ENCODE assay signal across 10 cellular contexts in genomic region chr19:5321851-5322681, GRCh38. TPM values are rescaled to one million over a fixed set of nuclear protein-coding genes. Genes with fewer than 3 reads are reported as not detected.
DNase-seq lines count a peak whose midpoint lies in the region; ATAC-seq and TF ChIP-seq lines count a peak whose summit lies in the region.
"Had no signal": no experiment of that assay in that cellular context is flagged by ENCODE, and none has a peak within 500 bp of the region (broad histone marks: within the 10 kb centered on the region; RNA-seq: fewer than 3 reads in every experiment).

No MANE protein-coding gene starts in this region.

- H3K4me3 ChIP-seq in esophagus muscularis mucosa: no peak overlapping the region
- H3K4me3 ChIP-seq: upper lobe of left lung had no signal

- no peaks in the 10 kb centered on the region for H3K36me3 Mint-ChIP-seq in activated CD4-positive, alpha-beta memory T cell treated with anti-CD3 and anti-CD28 coated beads for 36 hours
- no peaks in the 10 kb centered on the region for H3K36me3 Mint-ChIP-seq in activated CD4-positive, alpha-beta memory T cell treated with anti-CD3 and anti-CD28 coated beads, Interleukin-2, amount 10 ng/mL, durations not matched to agents 7 days and 5 days (ENCODE audit: low read depth)
- H3K36me3 Mint-ChIP-seq in activated T-cell treated with anti-CD3 and anti-CD28 coated beads, Interleukin-2, amount 50 U/mL, for 24 hours (ENCODE audit: low read depth): no peaks in the 10 kb centered on the region
- H3K36me3 Mint-ChIP-seq in stimulated activated effector memory CD8-positive, alpha-beta T cell treated with anti-CD3 and anti-CD28 coated beads, Interleukin-12 subunit alpha, Interleukin-12 subunit beta, amount 100 ng/mL, for 72 hours: no peaks in the 10 kb centered on the region
- H3K36me3 Mint-ChIP-seq: CD4-positive, CD25-positive, alpha-beta regulatory T cell had no signal

- H3K27me3 ChIP-seq in esophagus muscularis mucosa: peaks cover 0 to 18% (median 0%) of the 10 kb centered on the region in 4 donors

- H3K36me3 ChIP-seq in esophagus muscularis mucosa: no peaks in the 10 kb centered on the region
- H3K36me3 ChIP-seq: upper lobe of left lung had no signal

- CTCF ChIA-PET in activated CD4-positive, alpha-beta memory T cell treated with anti-CD3 and anti-CD28 coated beads for 36 hours (lab: Charles Lee): no interaction called here
- CTCF ChIA-PET in activated CD4-positive, alpha-beta memory T cell treated with anti-CD3 and anti-CD28 coated beads, Interleukin-2, amount 10 ng/mL, durations not matched to agents 7 days and 5 days (lab: Charles Lee): interaction anchor here (0.7 kb wide), 1 partner anchor 482 kb away, joined by 3 read pairs; no protein-coding TSS in a partner anchor

- TF ChIP-seq EP300 in esophagus muscularis mucosa (IDR thresholded peaks at IDR 0.05): no peak

- peak; percentile 23 for DNase-seq in activated CD4-positive, alpha-beta memory T cell treated with anti-CD3 and anti-CD28 coated beads for 36 hours
- DNase-seq in activated CD4-positive, alpha-beta memory T cell treated with anti-CD3 and anti-CD28 coated beads, Interleukin-2, amount 10 ng/mL, durations not matched to agents 7 days and 5 days: no peak
- peak; percentile 42 for DNase-seq in activated T-cell treated with anti-CD3 and anti-CD28 coated beads, Interleukin-2, amount 50 U/mL, for 24 hours
- no peak for DNase-seq in stimulated activated effector memory CD8-positive, alpha-beta T cell treated with anti-CD3 and anti-CD28 coated beads, Interleukin-12 subunit alpha, Interleukin-12 subunit beta, amount 100 ng/mL, for 72 hours (ENCODE audit: low spot score in 2 of 2)
- no peak for DNase-seq in OCI-M2 (lab: John Stamatoyannopoulos, UW; ENCODE audit: unreplicated experiment)
- DNase-seq in caudate nucleus (lab: John Stamatoyannopoulos, UW): no peak
- DNase-seq in esophagus muscularis mucosa (ENCODE audit: extremely low spot score): no peak

- no peaks in the 10 kb centered on the region for H3K4me1 Mint-ChIP-seq in activated CD4-positive, alpha-beta memory T cell treated with anti-CD3 and anti-CD28 coated beads for 36 hours (ENCODE audit: low read depth)
- no peaks in the 10 kb centered on the region for H3K4me1 Mint-ChIP-seq in activated CD4-positive, alpha-beta memory T cell treated with anti-CD3 and anti-CD28 coated beads, Interleukin-2, amount 10 ng/mL, durations not matched to agents 7 days and 5 days
- H3K4me1 Mint-ChIP-seq in activated T-cell treated with anti-CD3 and anti-CD28 coated beads, Interleukin-2, amount 50 U/mL, for 24 hours (ENCODE audit: low read depth): peaks cover 10% of the 10 kb centered on the region
- H3K4me1 Mint-ChIP-seq in stimulated activated effector memory CD8-positive, alpha-beta T cell treated with anti-CD3 and anti-CD28 coated beads, Interleukin-12 subunit alpha, Interleukin-12 subunit beta, amount 100 ng/mL, for 72 hours: peaks cover 8% of the 10 kb centered on the region

- intact Hi-C loops in activated CD4-positive, alpha-beta memory T cell treated with anti-CD3 and anti-CD28 coated beads for 36 hours (cut with micrococcal nuclease): no loop called here
- intact Hi-C loops in esophagus muscularis mucosa (cut with DNase I): no loop called here

- peaks cover 0 to 8% (median 6%) of the 10 kb centered on the region in 4 donors for H3K9me3 ChIP-seq in esophagus muscularis mucosa

- H3K4me1 ChIP-seq in esophagus muscularis mucosa: peaks cover 0 to 7% (median 3%) of the 10 kb centered on the region in 4 donors

- no peak for TF ChIP-seq POLR2A in esophagus muscularis mucosa (IDR thresholded peaks at IDR 0.05; ENCODE audit: low read depth)

- WGBS in esophagus muscularis mucosa: 32% methylated on average over 24 of the region's 34 CpGs

- no peak overlapping the region for H3K4me3 Mint-ChIP-seq in activated CD4-positive, alpha-beta memory T cell treated with anti-CD3 and anti-CD28 coated beads for 36 hours
- no peak overlapping the region for H3K4me3 Mint-ChIP-seq in activated CD4-positive, alpha-beta memory T cell treated with anti-CD3 and anti-CD28 coated beads, Interleukin-2, amount 10 ng/mL, durations not matched to agents 7 days and 5 days
- H3K4me3 Mint-ChIP-seq in activated T-cell treated with anti-CD3 and anti-CD28 coated beads, Interleukin-2, amount 50 U/mL, for 24 hours: no peak overlapping the region
- H3K4me3 Mint-ChIP-seq in stimulated activated effector memory CD8-positive, alpha-beta T cell treated with anti-CD3 and anti-CD28 coated beads, Interleukin-12 subunit alpha, Interleukin-12 subunit beta, amount 100 ng/mL, for 72 hours: peak overlapping the region; percentile 28

- no peak overlapping the region for H3K27ac Mint-ChIP-seq in activated CD4-positive, alpha-beta memory T cell treated with anti-CD3 and anti-CD28 coated beads for 36 hours
- H3K27ac Mint-ChIP-seq in activated CD4-positive, alpha-beta memory T cell treated with anti-CD3 and anti-CD28 coated beads, Interleukin-2, amount 10 ng/mL, durations not matched to agents 7 days and 5 days: no peak overlapping the region
- H3K27ac Mint-ChIP-seq in activated T-cell treated with anti-CD3 and anti-CD28 coated beads, Interleukin-2, amount 50 U/mL, for 24 hours: no peak overlapping the region
- H3K27ac Mint-ChIP-seq in stimulated activated effector memory CD8-positive, alpha-beta T cell treated with anti-CD3 and anti-CD28 coated beads, Interleukin-12 subunit alpha, Interleukin-12 subunit beta, amount 100 ng/mL, for 72 hours: no peak overlapping the region
- H3K27ac Mint-ChIP-seq: CD4-positive, CD25-positive, alpha-beta regulatory T cell had no signal

- peaks cover 32% of the 10 kb centered on the region for H3K27me3 Mint-ChIP-seq in activated CD4-positive, alpha-beta memory T cell treated with anti-CD3 and anti-CD28 coated beads for 36 hours
- peaks cover 11% of the 10 kb centered on the region for H3K27me3 Mint-ChIP-seq in activated CD4-positive, alpha-beta memory T cell treated with anti-CD3 and anti-CD28 coated beads, Interleukin-2, amount 10 ng/mL, durations not matched to agents 7 days and 5 days
- H3K27me3 Mint-ChIP-seq in activated T-cell treated with anti-CD3 and anti-CD28 coated beads, Interleukin-2, amount 50 U/mL, for 24 hours: peaks cover 35% of the 10 kb centered on the region

- POLR2A ChIA-PET in activated CD4-positive, alpha-beta memory T cell treated with anti-CD3 and anti-CD28 coated beads for 36 hours (lab: Charles Lee): no interaction called here
- POLR2A ChIA-PET in activated CD4-positive, alpha-beta memory T cell treated with anti-CD3 and anti-CD28 coated beads, Interleukin-2, amount 10 ng/mL, durations not matched to agents 7 days and 5 days (lab: Charles Lee): no interaction called here

- TF ChIP-seq CTCF in esophagus muscularis mucosa (IDR thresholded peaks at IDR 0.05): no peak

- ATAC-seq in HG03280 (IDR thresholded peaks at IDR 0.05; ENCODE audit: unreplicated experiment): peak; percentile 83
- ATAC-seq in stimulated activated effector memory CD8-positive, alpha-beta T cell treated with anti-CD3 and anti-CD28 coated beads, Interleukin-12 subunit alpha, Interleukin-12 subunit beta, amount 100 ng/mL, for 72 hours: peak; percentile 83

- peaks cover 7% of the 10 kb centered on the region for H3K9me3 Mint-ChIP-seq in activated CD4-positive, alpha-beta memory T cell treated with anti-CD3 and anti-CD28 coated beads for 36 hours
- no peaks in the 10 kb centered on the region for H3K9me3 Mint-ChIP-seq in activated CD4-positive, alpha-beta memory T cell treated with anti-CD3 and anti-CD28 coated beads, Interleukin-2, amount 10 ng/mL, durations not matched to agents 7 days and 5 days
- peaks cover 4% of the 10 kb centered on the region for H3K9me3 Mint-ChIP-seq in activated T-cell treated with anti-CD3 and anti-CD28 coated beads, Interleukin-2, amount 50 U/mL, for 24 hours
- peaks cover 5% of the 10 kb centered on the region for H3K9me3 Mint-ChIP-seq in stimulated activated effector memory CD8-positive, alpha-beta T cell treated with anti-CD3 and anti-CD28 coated beads, Interleukin-12 subunit alpha, Interleukin-12 subunit beta, amount 100 ng/mL, for 72 hours

- H3K27ac ChIP-seq in caudate nucleus (ENCODE audit: low read depth, low read length) (no peak overlapping the region), esophagus muscularis mucosa (replicated peaks in 1 of 4) (no peak overlapping the region)
- H3K27ac ChIP-seq: upper lobe of left lung had no signal

RNA-seq across cellular contexts. Expression of gene PTPRS, which starts 18.5 kb away (rescaled TPM):
- total RNA-seq in activated CD4-positive, alpha-beta memory T cell treated with anti-CD3 and anti-CD28 coated beads for 36 hours: under 1 TPM; 0.39 to 0.69 TPM
- total RNA-seq in activated CD4-positive, alpha-beta memory T cell treated with anti-CD3 and anti-CD28 coated beads, Interleukin-2, amount 10 ng/mL, durations not matched to agents 7 days and 5 days: not detected
- 100 to 1,000 TPM; 140 to 311 (median 224) TPM for total RNA-seq in esophagus muscularis mucosa

Comparison
In these comparisons a context has a peak if more than half of its experiments do, and no peak if none do; other contexts are left out.
1. DNase-seq: peak in activated CD4-positive, alpha-beta memory T cell treated with anti-CD3 and anti-CD28 coated beads for 36 hours (single experiment) and activated T-cell treated with anti-CD3 and anti-CD28 coated beads, Interleukin-2, amount 50 U/mL, for 24 hours (single experiment); none in activated CD4-positive, alpha-beta memory T cell treated with anti-CD3 and anti-CD28 coated beads, Interleukin-2, amount 10 ng/mL, durations not matched to agents 7 days and 5 days (single experiment), stimulated activated effector memory CD8-positive, alpha-beta T cell treated with anti-CD3 and anti-CD28 coated beads, Interleukin-12 subunit alpha, Interleukin-12 subunit beta, amount 100 ng/mL, for 72 hours (0 of 2), OCI-M2 (single experiment), caudate nucleus (0 of 61) and esophagus muscularis mucosa (single experiment).
2. RNA of gene PTPRS, which starts 18.5 kb away (total RNA-seq): 140 to 311 TPM in esophagus muscularis mucosa; 0.39 to 0.69 TPM in activated CD4-positive, alpha-beta memory T cell treated with anti-CD3 and anti-CD28 coated beads for 36 hours and not detected in activated CD4-positive, alpha-beta memory T cell treated with anti-CD3 and anti-CD28 coated beads, Interleukin-2, amount 10 ng/mL, durations not matched to agents 7 days and 5 days; every median in the first group is over 10 times any median in the second.